Comparison of ENCODE assay signal across 10 cellular contexts in genomic region chr3:113070226-113071220, GRCh38.
A peak's percentile ranks its signal among the peaks of the same experiment; 100 is the strongest.
DNase-seq lines count a peak whose midpoint lies in the region; ATAC-seq and TF ChIP-seq lines count a peak whose summit lies in the region.
"Had no signal": no experiment of that assay in that cellular context is flagged by ENCODE, and none has a peak within 500 bp of the region (broad histone marks: within the 10 kb centered on the region; RNA-seq: fewer than 3 reads in every experiment).

No MANE protein-coding gene starts in this region.

- no peaks in the 10 kb centered on the region for H3K4me1 Mint-ChIP-seq in natural killer cell treated with Interleukin-12 subunit alpha and Interleukin-12 subunit beta and Interleukin-15 and Interleukin-18, amount 100 ng/mL, for 72 hours (ENCODE audit: low read depth in 2 of 2)

- peak; percentile 41 for DNase-seq in Caki2 (ENCODE audit: low read depth)
- DNase-seq in fibroblast of mammary gland (ENCODE audit: low read depth): peak; percentile 93
- no peak for DNase-seq in SHP77 (lab: John Stamatoyannopoulos, UW)
- no peak for DNase-seq in Peyer's patch
- no peak for DNase-seq in natural killer cell treated with Interleukin-12 subunit alpha and Interleukin-12 subunit beta and Interleukin-15 and Interleukin-18, amount 100 ng/mL, for 72 hours (ENCODE audit: low spot score)
- DNase-seq in WERI-Rb-1: no peak
- DNase-seq: DMS153, NCI-H1092 treated with DMSO at 0.1 percent for 48 hours had no signal

- H3K36me3 Mint-ChIP-seq in natural killer cell treated with Interleukin-12 subunit alpha and Interleukin-12 subunit beta and Interleukin-15 and Interleukin-18, amount 100 ng/mL, for 72 hours: peaks cover 30% of the 10 kb centered on the region

- ATAC-seq in GM21367 (IDR thresholded peaks at IDR 0.05; ENCODE audit: unreplicated experiment) (peak; percentile 62), HG03354 (IDR thresholded peaks at IDR 0.05; ENCODE audit: poor library complexity, severe bottlenecking, unreplicated experiment) (peak; percentile 100)
- ATAC-seq in natural killer cell treated with Interleukin-12 subunit alpha and Interleukin-12 subunit beta and Interleukin-15 and Interleukin-18, amount 100 ng/mL, for 72 hours: no peak

- H3K27me3 Mint-ChIP-seq in natural killer cell treated with Interleukin-12 subunit alpha and Interleukin-12 subunit beta and Interleukin-15 and Interleukin-18, amount 100 ng/mL, for 72 hours: no peaks in the 10 kb centered on the region

- no peaks in the 10 kb centered on the region for H3K4me1 ChIP-seq in Peyer's patch

- H3K27ac Mint-ChIP-seq in natural killer cell treated with Interleukin-12 subunit alpha and Interleukin-12 subunit beta and Interleukin-15 and Interleukin-18, amount 100 ng/mL, for 72 hours: no peak overlapping the region

- H3K4me3 ChIP-seq in fibroblast of mammary gland (ENCODE audit: control insufficient read depth, low read depth, low read length): no peak overlapping the region
- H3K4me3 ChIP-seq in Peyer's patch: no peak overlapping the region
- no peak overlapping the region for H3K4me3 ChIP-seq in WERI-Rb-1 (ENCODE audit: low read depth, low read length)

- H3K27me3 ChIP-seq in Peyer's patch (no peaks in the 10 kb centered on the region), WERI-Rb-1 (ENCODE audit: insufficient read depth, low read depth, severe bottlenecking) (no peaks in the 10 kb centered on the region)

- TF ChIP-seq CTCF in fibroblast of mammary gland (conservative IDR thresholded peaks at IDR 0.05; ENCODE audit: control insufficient read depth, insufficient read depth, low read depth, low read length): no peak
- TF ChIP-seq CTCF in Peyer's patch (IDR thresholded peaks at IDR 0.05): no peak
- no peak for TF ChIP-seq CTCF in WERI-Rb-1 (IDR thresholded peaks at IDR 0.05; ENCODE audit: low read depth, low read length)

- H3K9me3 ChIP-seq in Peyer's patch (no peaks in the 10 kb centered on the region), WERI-Rb-1 (ENCODE audit: severe bottlenecking) (no peaks in the 10 kb centered on the region)

- no peak for TF ChIP-seq POLR2A in Peyer's patch (IDR thresholded peaks at IDR 0.05)

- H3K27ac ChIP-seq in Peyer's patch (no peak overlapping the region), WERI-Rb-1 (no peak overlapping the region)

- H3K4me3 Mint-ChIP-seq in natural killer cell treated with Interleukin-12 subunit alpha and Interleukin-12 subunit beta and Interleukin-15 and Interleukin-18, amount 100 ng/mL, for 72 hours: no peak overlapping the region

- in situ Hi-C loops in Caki2 (cut with HindIII; ENCODE audit: low pct_unique_long_range_greater_than_20kb, low sequenced_read_pairs): no loop called here

- no peaks in the 10 kb centered on the region for H3K9me3 Mint-ChIP-seq in natural killer cell treated with Interleukin-12 subunit alpha and Interleukin-12 subunit beta and Interleukin-15 and Interleukin-18, amount 100 ng/mL, for 72 hours

- H3K36me3 ChIP-seq in Peyer's patch (no peaks in the 10 kb centered on the region), WERI-Rb-1 (no peaks in the 10 kb centered on the region)

Comparison
In these comparisons a context has a peak if more than half of its experiments do, and no peak if none do; other contexts are left out.
1. DNase-seq: peak in Caki2 (single experiment) and fibroblast of mammary gland (single experiment); none in SHP77 (0 of 2), Peyer's patch (0 of 3), natural killer cell treated with Interleukin-12 subunit alpha and Interleukin-12 subunit beta and Interleukin-15 and Interleukin-18, amount 100 ng/mL, for 72 hours (single experiment) and WERI-Rb-1 (single experiment).
2. ATAC-seq: peak in GM21367 (single experiment) and HG03354 (single experiment); none in natural killer cell treated with Interleukin-12 subunit alpha and Interleukin-12 subunit beta and Interleukin-15 and Interleukin-18, amount 100 ng/mL, for 72 hours (0 of 2).